Comparison of ENCODE assay signal across 19 cellular contexts in genomic region chr3:117811797-117812196, GRCh38.
"Had no signal": no experiment of that assay in that cellular context is flagged by ENCODE, and none has a peak within 500 bp of the region (broad histone marks: within the 10 kb centered on the region; RNA-seq: fewer than 3 reads in every experiment).

No MANE protein-coding gene starts in this region.

- H3K4me1 ChIP-seq: colonic mucosa, esophagus squamous epithelium, neural progenitor cell, parathyroid adenoma, prostate gland, spleen had no signal

- ATAC-seq: left lobe of liver; naive thymus-derived CD4-positive, alpha-beta T cell; right cardiac atrium; stimulated activated memory B cell treated with anti-CD40 and anti-IgM and Interleukin-4, amounts not matched to agents 10 μg/mL and 1 μg/mL and 100 μg/mL, for 72 hours; stimulated activated naive CD8-positive, alpha-beta T cell treated with anti-CD3 and anti-CD28 coated beads, Interleukin-15, Interleukin-2, amounts not matched to agents 100 U/mL and 50 U/mL, for 24 hours had no signal

- H3K4me2 ChIP-seq: neural progenitor cell had no signal

- H3K9me3 ChIP-seq: colonic mucosa, esophagus squamous epithelium, prostate gland, spleen had no signal

- H3K27me3 ChIP-seq: colonic mucosa, esophagus squamous epithelium, neural progenitor cell, spleen had no signal

- H3K27ac ChIP-seq: colonic mucosa, esophagus squamous epithelium, neural progenitor cell, parathyroid adenoma, prostate gland, skin epidermis, spleen had no signal

- H3K4me3 ChIP-seq: colonic mucosa, esophagus squamous epithelium, lung, neural progenitor cell, prostate gland, skin epidermis, spleen had no signal

- DNase-seq: colonic mucosa; effector memory CD4-positive, alpha-beta T cell; erythroblast; esophagus squamous epithelium; head of caudate nucleus; mesenchymal stem cell; naive thymus-derived CD4-positive, alpha-beta T cell; right cardiac atrium; spleen; stimulated activated CD4-positive, alpha-beta T cell treated with anti-CD3 and anti-CD28 coated beads, Interleukin-4, amount 100 ng/mL, for 4 hours; stimulated activated naive CD8-positive, alpha-beta T cell treated with anti-CD3 and anti-CD28 coated beads, Interleukin-15, Interleukin-2, amounts not matched to agents 100 U/mL and 50 U/mL, for 24 hours; trophoblast cell had no signal

- H2AFZ ChIP-seq: neural progenitor cell, parathyroid adenoma had no signal

- H3K36me3 ChIP-seq: colonic mucosa, esophagus squamous epithelium, neural progenitor cell, prostate gland, spleen had no signal

- H3K9ac ChIP-seq: neural progenitor cell, parathyroid adenoma had no signal
